In the genomic region with DNA sequence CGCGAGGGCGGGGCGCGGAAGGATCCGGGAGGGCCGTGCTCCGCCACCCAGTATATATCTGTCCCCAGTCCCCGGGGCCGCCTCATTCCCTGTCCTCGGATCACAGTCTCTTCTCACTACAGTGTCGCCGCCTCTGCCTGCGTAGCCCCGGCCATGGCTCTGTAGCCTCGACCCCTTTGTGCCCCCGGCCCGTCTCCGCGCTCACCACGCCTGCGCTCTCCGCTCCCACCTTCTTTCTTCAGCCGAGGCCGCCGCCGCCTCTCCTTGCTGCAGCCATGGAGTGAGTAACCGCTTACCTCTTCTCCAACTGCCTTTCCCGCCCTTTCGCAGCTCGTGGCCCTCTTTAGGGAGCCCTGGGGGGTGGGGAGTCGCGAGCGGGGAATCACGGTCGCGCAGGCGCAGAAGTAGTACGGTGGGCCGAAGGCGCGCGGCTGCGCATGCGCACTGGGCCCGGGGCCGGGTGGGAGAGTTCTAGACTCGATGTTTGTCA, we compare ENCODE assay signal across 8 cellular contexts. TPM values are rescaled to one million over a fixed set of nuclear protein-coding genes. Genes with fewer than 3 reads are reported as not detected.
DNase-seq lines count a peak whose midpoint lies in the region; ATAC-seq, FAIRE-seq and TF ChIP-seq lines count a peak whose summit lies in the region.

Gene ATF5, plus strand, starts transcription at position 85 of the 490 bp plus-strand sequence. CDS start 1,646 bp downstream, outside the sequence.
Gene NUP62, minus strand, starts transcription at position 384 of the 490 bp plus-strand sequence. CDS start 19,697 bp downstream, outside the sequence.

- ATAC-seq in HG02759 (IDR thresholded peaks at IDR 0.05; ENCODE audit: unreplicated experiment) (peak; percentile 64), heart left ventricle (peak; percentile 60 to 76 (median 74))

- WGBS in adipose tissue, 3 donors: 0 to 1% (median 1%) methylated on average over 41 to 48 of the region's 48 CpGs
- WGBS in heart left ventricle, 4 donors: 0 to 1% (median 0%) methylated on average over 37 to 48 of the region's 48 CpGs

- H3K36me3 Mint-ChIP-seq in progenitor cell of endocrine pancreas (ENCODE audit: insufficient read depth): peaks cover 11% of the 10 kb centered on the region

- no peaks in the 10 kb centered on the region for H3K9me3 Mint-ChIP-seq in progenitor cell of endocrine pancreas (ENCODE audit: low read depth)

- H3K4me3 ChIP-seq in heart left ventricle: peak within 1 kb of the TSS; percentile 54 to 99 (median 87)

- H3K27me3 ChIP-seq in heart left ventricle: no peaks in the 10 kb centered on the region

- peaks cover 0 to 34% (median 20%) of the 10 kb centered on the region in 9 donors for H3K36me3 ChIP-seq in heart left ventricle

- H3K27ac ChIP-seq in adipose tissue (ENCODE audit: low read depth, low read length) (peak within 1 kb of the TSS; percentile 59), heart left ventricle (peak within 1 kb of the TSS; percentile 87 to 98 (median 94))

- TF ChIP-seq POLR2A in GM12891 (IDR thresholded peaks at IDR 0.05; ENCODE audit: low read depth, low read length): peak; percentile 87
- TF ChIP-seq POLR2A in heart left ventricle (IDR thresholded peaks at IDR 0.05): no peak

- intact Hi-C loops in heart left ventricle (cut with DNase I): loop anchor here in 1 of 10 donors (5.0 kb wide), 1 partner anchor 52 kb away; the partner anchor contains the start of genes AKT1S1 and TBC1D17

- H3K9me3 ChIP-seq in heart left ventricle: no peaks in the 10 kb centered on the region

- H3K27me3 Mint-ChIP-seq in progenitor cell of endocrine pancreas: no peaks in the 10 kb centered on the region

- TF ChIP-seq CTCF in heart left ventricle (IDR thresholded peaks at IDR 0.05) (no peak), progenitor cell of endocrine pancreas (IDR thresholded peaks at IDR 0.05; ENCODE audit: unreplicated experiment) (no peak)

- peaks cover 0 to 45% (median 26%) of the 10 kb centered on the region in 12 donors for H3K4me1 ChIP-seq in heart left ventricle

- peak within 1 kb of the TSS; percentile 91 for H3K4me3 Mint-ChIP-seq in progenitor cell of endocrine pancreas (ENCODE audit: low read depth)

- DNase-seq in GM12891 (ENCODE audit: insufficient read length, low spot score) (peak; percentile 97), NCI-H1417 (lab: John Stamatoyannopoulos, UW) (peak; percentile 92 to 98 (median 98)), T-helper 1 cell (peak; percentile 82 to 92 (median 88)), heart left ventricle (peak; percentile 89 to 96 (median 92)), progenitor cell of endocrine pancreas (ENCODE audit: low spot score, unreplicated experiment) (peak; percentile 88), ureter (ENCODE audit: low spot score) (peak; percentile 91)

- peaks cover 14% of the 10 kb centered on the region for H3K4me1 Mint-ChIP-seq in progenitor cell of endocrine pancreas (ENCODE audit: low read depth)

- peak; percentile 99 for FAIRE-seq in GM12891 (lab: Jason Lieb, UNC)

- peak within 1 kb of the TSS; percentile 97 for H3K27ac Mint-ChIP-seq in progenitor cell of endocrine pancreas

TF ChIP-seq in GM12891, 5 proteins besides CTCF, POLR2A, EP300 and RAD21:
- TF ChIP-seq TAF1 (IDR thresholded peaks at IDR 0.05; ENCODE audit: low read depth, low read length) (peak; percentile 83; the same call in 1 of the 2 replicates), SPI1 (IDR thresholded peaks at IDR 0.05; ENCODE audit: low read depth, low read length) (no peak), POLR2AphosphoS5 (IDR thresholded peaks at IDR 0.05; ENCODE audit: low read depth, low read length) (peak; percentile 85), POU2F2 (IDR thresholded peaks at IDR 0.05; ENCODE audit: low read depth, low read length) (0 out of 2 replicates have a peak, but pooled peaks have one; percentile 14), PAX5 (IDR thresholded peaks at IDR 0.05; ENCODE audit: insufficient read depth, low read length, severe bottlenecking) (no peak)

RNA-seq across cellular contexts. Expression of gene ATF5, which starts in this region (rescaled TPM):
- polyA plus RNA-seq in GM12891 (2012; ENCODE audit: low read depth, missing spikeins): 41.3 TPM
- 10 to 100 TPM; 37.0 to 77.0 (median 41.7) TPM for polyA plus RNA-seq in adipose tissue
- 10 to 100 TPM in 2 of 9 donors, 1 to 10 TPM in 7; 3.9 to 33.0 (median 8.2) TPM for total RNA-seq in heart left ventricle
- 10 to 100 TPM; 16.0 to 30.5 TPM for polyA plus RNA-seq in heart left ventricle
- total RNA-seq in progenitor cell of endocrine pancreas: 14.5 and 15.9 TPM in 2 replicates
- total RNA-seq in ureter: 35.5 TPM

RNA-seq across cellular contexts. Expression of gene NUP62, which starts in this region (rescaled TPM):
- 57.2 TPM for polyA plus RNA-seq in GM12891 (2012; ENCODE audit: low read depth, missing spikeins)
- polyA plus RNA-seq in adipose tissue: 10 to 100 TPM; 15.0 to 22.3 (median 16.4) TPM
- total RNA-seq in heart left ventricle: 10 to 100 TPM; 24.6 to 61.9 (median 33.3) TPM
- 10 to 100 TPM; 14.0 to 30.3 TPM for polyA plus RNA-seq in heart left ventricle
- total RNA-seq in progenitor cell of endocrine pancreas: 80.8 and 85.9 TPM in 2 replicates
- 42.7 TPM for total RNA-seq in ureter

Comparison
In these comparisons a context has a peak if more than half of its experiments do, and no peak if none do; other contexts are left out.
1. Peak in every context shown above with its lines: DNase-seq, ATAC-seq, H3K4me3 ChIP-seq and H3K27ac ChIP-seq.